Comparison of ENCODE assay signal across 8 cellular contexts in the genomic region with DNA sequence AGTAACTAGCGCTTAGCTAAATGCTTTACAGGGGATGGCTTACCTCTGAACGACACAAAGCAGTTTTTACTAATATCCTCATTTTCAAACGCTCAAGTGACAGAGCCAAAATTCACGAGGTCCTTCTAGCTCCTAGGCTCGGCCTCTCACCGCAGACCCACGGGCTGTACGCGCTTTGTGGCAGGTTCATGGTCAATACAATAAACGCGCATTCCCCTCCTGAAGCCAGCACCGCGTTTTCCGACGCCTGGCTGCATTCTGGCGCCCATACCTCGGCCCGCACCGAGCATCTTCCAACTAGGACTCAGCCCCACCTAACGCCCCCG. TPM values are rescaled to one million over a fixed set of nuclear protein-coding genes. Genes with fewer than 3 reads are reported as not detected.
DNase-seq lines count a peak whose midpoint lies in the region; ATAC-seq, FAIRE-seq and TF ChIP-seq lines count a peak whose summit lies in the region.

No MANE protein-coding gene starts in this region.

- H2AFZ ChIP-seq in astrocyte (ENCODE audit: low read depth, low read length), result peak overlapping the region; percentile 86

- H3K9me3 Mint-ChIP-seq in CD4-positive, alpha-beta memory T cell, result peaks cover 0 to 16% (median 2%) of the 10 kb centered on the region in 8 donors
- H3K9me3 Mint-ChIP-seq in astrocyte (ENCODE audit: unreplicated experiment), result peaks cover 16% of the 10 kb centered on the region

- 2 to 4% methylated on average over 21 of the region's 21 CpGs for WGBS in lung, 2 donors
- WGBS in aorta, 2 donors, result 1 to 2% methylated on average over 21 of the region's 21 CpGs

- H3K27me3 ChIP-seq in CD4-positive, alpha-beta memory T cell (ENCODE audit: insufficient read depth, low read length), result no peaks in the 10 kb centered on the region
- H3K27me3 ChIP-seq in astrocyte (ENCODE audit: insufficient read depth, low read length), result no peaks in the 10 kb centered on the region
- H3K27me3 ChIP-seq in lung (ENCODE audit: control insufficient read depth, insufficient read depth), result no peaks in the 10 kb centered on the region
- H3K27me3 ChIP-seq in aorta (ENCODE audit: control insufficient read depth in 1 of 2, insufficient read depth in 2 of 2, low read length in 1 of 2), result no peaks in the 10 kb centered on the region

- H3K27ac Mint-ChIP-seq in CD4-positive, alpha-beta memory T cell, result peak overlapping the region; percentile 86 to 99 (median 98)
- H3K27ac Mint-ChIP-seq in astrocyte (ENCODE audit: unreplicated experiment), result peak overlapping the region; percentile 80

- peaks cover 27 to 51% (median 40%) of the 10 kb centered on the region in 4 donors for H3K4me1 Mint-ChIP-seq in CD4-positive, alpha-beta memory T cell
- H3K4me1 Mint-ChIP-seq in astrocyte (ENCODE audit: low read depth, unreplicated experiment), result peaks cover 5% of the 10 kb centered on the region

- no peaks in the 10 kb centered on the region for H4K20me1 ChIP-seq in astrocyte (ENCODE audit: insufficient read depth, low read length)

- H3K4me2 ChIP-seq in astrocyte (ENCODE audit: low read length), result peak overlapping the region; percentile 89

- DNase-seq in CD4-positive, alpha-beta memory T cell, result peak in 2 of 5 donors; percentile 25 to 31
- DNase-seq in astrocyte (ENCODE audit: low read depth) (no peak), lung (ENCODE audit: low spot score) (no peak), aorta (no peak), hippocampal formation (lab: John Stamatoyannopoulos, UW) (no peak), NCI-H2081 treated with DMSO at 0.1 percent for 48 hours (lab: John Stamatoyannopoulos, UW) (no peak)

- TF ChIP-seq CTCF in astrocyte (IDR thresholded peaks at IDR 0.05; ENCODE audit: insufficient read depth, low read depth, low read length) (no peak), lung (IDR thresholded peaks at IDR 0.05; ENCODE audit: control extremely low read depth, extremely low read depth) (no peak)

- FAIRE-seq in astrocyte (lab: Jason Lieb, UNC), result no peak

- H3K9ac ChIP-seq in astrocyte (ENCODE audit: low read length), result peak overlapping the region; percentile 78

- CTCF ChIA-PET in CD4-positive, alpha-beta memory T cell (lab: Charles Lee; ENCODE audit: partially characterized antibody), result interaction anchor here (1.2 to 2.1 kb wide), 3 partner anchors 79 to 838 kb away, joined by 3 to 7 read pairs (median 3); no protein-coding TSS in a partner anchor

- no peaks in the 10 kb centered on the region for H3K27me3 Mint-ChIP-seq in CD4-positive, alpha-beta memory T cell
- H3K27me3 Mint-ChIP-seq in astrocyte (ENCODE audit: low read depth, unreplicated experiment), result no peaks in the 10 kb centered on the region

- intact Hi-C loops in CD4-positive, alpha-beta memory T cell (cut with micrococcal nuclease), result loop anchor here (5.0 kb wide), 1 partner anchor 210 kb away; no protein-coding TSS in a partner anchor
- intact Hi-C loops in aorta (cut with DNase I), result loop anchor here in 1 of 2 donors (10.0 kb wide), 1 partner anchor 93 kb away; no protein-coding TSS in a partner anchor

- H3K4me3 ChIP-seq in CD4-positive, alpha-beta memory T cell (ENCODE audit: low read length in 2 of 2), result peak overlapping the region; percentile 82 to 89
- H3K4me3 ChIP-seq in astrocyte (ENCODE audit: insufficient read depth, low read depth, low read length) (peak overlapping the region; percentile 84), lung (peak overlapping the region; percentile 91), aorta (ENCODE audit: low read length in 2 of 2) (peak overlapping the region; percentile 36 to 69)

- peaks cover 13% of the 10 kb centered on the region for H3K36me3 ChIP-seq in CD4-positive, alpha-beta memory T cell (ENCODE audit: insufficient read depth, low read length)
- H3K36me3 ChIP-seq in astrocyte (ENCODE audit: insufficient read depth, low read length) (peaks cover 18% of the 10 kb centered on the region), lung (ENCODE audit: control insufficient read depth in 2 of 2, insufficient read depth in 2 of 2, low read length in 2 of 2) (peaks cover 12 to 13% of the 10 kb centered on the region in 2 donors), aorta (ENCODE audit: control insufficient read depth in 1 of 2, insufficient read depth in 2 of 2, low read length in 1 of 2) (peaks cover 2 to 3% of the 10 kb centered on the region in 2 donors)

- H3K27ac ChIP-seq in CD4-positive, alpha-beta memory T cell (ENCODE audit: low read depth, low read length), result peak overlapping the region; percentile 62
- H3K27ac ChIP-seq in astrocyte (ENCODE audit: low read depth, low read length), result peak overlapping the region; percentile 13
- peak overlapping the region; percentile 74 to 95 for H3K27ac ChIP-seq in lung (ENCODE audit: low read depth in 1 of 2, low read length in 1 of 2)
- peak overlapping the region; percentile 14 to 36 for H3K27ac ChIP-seq in aorta (ENCODE audit: low read depth in 1 of 2, low read length in 2 of 2)

- POLR2A ChIA-PET in CD4-positive, alpha-beta memory T cell (lab: Charles Lee; ENCODE audit: partially characterized antibody), result interaction anchor here (1.1 to 1.8 kb wide), 4 partner anchors 77 to 461 kb away, joined by 4 to 7 read pairs (median 5); a partner anchor contains a TSS

- H3K4me3 Mint-ChIP-seq in CD4-positive, alpha-beta memory T cell, result peak overlapping the region; percentile 90 to 100 (median 98)
- peak overlapping the region; percentile 96 for H3K4me3 Mint-ChIP-seq in astrocyte (ENCODE audit: unreplicated experiment)

- no peaks in the 10 kb centered on the region for H3K9me3 ChIP-seq in CD4-positive, alpha-beta memory T cell (ENCODE audit: control insufficient read depth in 1 of 2, low read length in 2 of 2)
- H3K9me3 ChIP-seq in astrocyte (ENCODE audit: insufficient read depth, low read depth, low read length), result no peaks in the 10 kb centered on the region
- H3K9me3 ChIP-seq in lung (ENCODE audit: control insufficient read depth in 2 of 2, insufficient read depth in 1 of 2, low read length in 1 of 2), result no peaks in the 10 kb centered on the region
- no peaks in the 10 kb centered on the region for H3K9me3 ChIP-seq in aorta (ENCODE audit: control insufficient read depth, low read length)

- H3K36me3 Mint-ChIP-seq in CD4-positive, alpha-beta memory T cell, result peaks cover 32 to 43% of the 10 kb centered on the region in 2 donors
- H3K36me3 Mint-ChIP-seq in astrocyte (ENCODE audit: low read depth, unreplicated experiment), result peaks cover 34% of the 10 kb centered on the region

- peaks cover 11% of the 10 kb centered on the region for H3K79me2 ChIP-seq in astrocyte (ENCODE audit: insufficient read depth, low read length)

- ATAC-seq in HG02973 (IDR thresholded peaks at IDR 0.05; ENCODE audit: unreplicated experiment) (peak; percentile 13), lung (ENCODE audit: insufficient read depth, low FRiP score) (no peak), aorta (ENCODE audit: low FRiP score) (no peak), GM18520 (IDR thresholded peaks at IDR 0.05; ENCODE audit: unreplicated experiment) (no peak)

- peaks cover 19% of the 10 kb centered on the region for H3K4me1 ChIP-seq in CD4-positive, alpha-beta memory T cell (ENCODE audit: insufficient read depth, low read length)
- H3K4me1 ChIP-seq in astrocyte (ENCODE audit: insufficient read depth, low read length) (peaks cover 5% of the 10 kb centered on the region), lung (ENCODE audit: control insufficient read depth in 2 of 2, insufficient read depth in 2 of 2, low read length in 2 of 2) (peaks cover 0 to 5% of the 10 kb centered on the region in 2 donors), aorta (ENCODE audit: control insufficient read depth in 1 of 2, insufficient read depth in 2 of 2, low read length in 2 of 2) (peaks cover 2 to 5% of the 10 kb centered on the region in 2 donors)

RNA-seq across cellular contexts. Expression of a gene that starts 0.4 kb away (rescaled TPM):
- 10 to 100 TPM; 25.7 to 28.3 TPM for total RNA-seq in CD4-positive, alpha-beta memory T cell
- 1 to 10 TPM; 1.4 to 7.8 TPM for polyA plus RNA-seq in CD4-positive, alpha-beta memory T cell
- 6.1 and 7.1 TPM in 2 replicates for total RNA-seq in astrocyte
- 10 to 100 TPM in 1 of 2 donors, 1 to 10 TPM in 1; 8.7 to 19.5 TPM for total RNA-seq in lung
- 1 to 10 TPM; 2.7 to 2.9 TPM for polyA plus RNA-seq in lung
- total RNA-seq in aorta, result 10 to 100 TPM; 10.6 to 15.8 TPM
- polyA plus RNA-seq in aorta, result 1 to 10 TPM; 3.5 to 4.1 TPM

Comparison
In these comparisons a context has a peak if more than half of its experiments do, and no peak if none do; other contexts are left out.
1. H3K27ac ChIP-seq: peak in every context shown above with its lines; median percentile 84 in lung; 62 in CD4-positive, alpha-beta memory T cell; 25 in aorta; 13 in astrocyte.